In genomic region chr21:22575165-22575584, GRCh38 we compare ENCODE assay signal across 8 cellular contexts.
DNase-seq lines count a peak whose midpoint lies in the region; ATAC-seq and TF ChIP-seq lines count a peak whose summit lies in the region.

No MANE protein-coding gene starts in this region.

- 12 to 17% (median 15%) methylated on average over 5 of the region's 5 CpGs for WGBS in adrenal gland, 4 donors

- peak; percentile 48 for DNase-seq in DMS 273 (lab: John Stamatoyannopoulos, UW; ENCODE audit: unreplicated experiment)
- DNase-seq in DMS 273 treated with DMSO at 0.1 percent for 48 hours (lab: John Stamatoyannopoulos, UW) = no peak
- DNase-seq in NCI-H345 (lab: John Stamatoyannopoulos, UW) = peak; percentile 52
- peak in 2 of 7 donors; percentile 3 to 19 for DNase-seq in adrenal gland
- DNase-seq in retina = peak; percentile 52
- DNase-seq in NCI-H187 (lab: John Stamatoyannopoulos, UW) = no peak
- no peak for DNase-seq in T-helper 2 cell treated with Interferon-gamma antibody and Interleukin-4, amounts not matched to agents 5 μg/mL and 100 μg/mL, for 36 hours (ENCODE audit: low spot score)

- TF ChIP-seq POLR2A in adrenal gland (IDR thresholded peaks at IDR 0.05) = no peak

- no peak for ATAC-seq in GM21723 (IDR thresholded peaks at IDR 0.05; ENCODE audit: unreplicated experiment)

- H3K27ac ChIP-seq in adrenal gland = no peak overlapping the region

- no peaks in the 10 kb centered on the region for H3K36me3 ChIP-seq in adrenal gland (replicated peaks in 1 of 2)

- no peak overlapping the region for H3K4me3 ChIP-seq in adrenal gland

- TF ChIP-seq CTCF in adrenal gland (IDR thresholded peaks at IDR 0.05) = peak in 4 of 6 experiments; percentile 16 to 38 (median 18)

- intact Hi-C loops in adrenal gland (cut with DNase I) = no loop called here

- no peaks in the 10 kb centered on the region for H3K4me1 Mint-ChIP-seq in T-helper 2 cell treated with Interferon-gamma antibody and Interleukin-4, amounts not matched to agents 5 μg/mL and 100 μg/mL, for 36 hours (ENCODE audit: low read depth)

- no peak overlapping the region for H3K27ac Mint-ChIP-seq in T-helper 2 cell treated with Interferon-gamma antibody and Interleukin-4, amounts not matched to agents 5 μg/mL and 100 μg/mL, for 36 hours

- H3K9me3 Mint-ChIP-seq in T-helper 2 cell treated with Interferon-gamma antibody and Interleukin-4, amounts not matched to agents 5 μg/mL and 100 μg/mL, for 36 hours = no peaks in the 10 kb centered on the region

- no peaks in the 10 kb centered on the region for H3K27me3 ChIP-seq in adrenal gland

- H3K36me3 Mint-ChIP-seq in T-helper 2 cell treated with Interferon-gamma antibody and Interleukin-4, amounts not matched to agents 5 μg/mL and 100 μg/mL, for 36 hours (ENCODE audit: low read depth) = no peaks in the 10 kb centered on the region

- no peak overlapping the region for H3K4me3 Mint-ChIP-seq in T-helper 2 cell treated with Interferon-gamma antibody and Interleukin-4, amounts not matched to agents 5 μg/mL and 100 μg/mL, for 36 hours

- no peaks in the 10 kb centered on the region for H3K4me1 ChIP-seq in adrenal gland (replicated peaks in 1 of 2)

- no peaks in the 10 kb centered on the region for H3K9me3 ChIP-seq in adrenal gland (replicated peaks in 1 of 3)

- H3K27me3 Mint-ChIP-seq in T-helper 2 cell treated with Interferon-gamma antibody and Interleukin-4, amounts not matched to agents 5 μg/mL and 100 μg/mL, for 36 hours (ENCODE audit: low read depth) = no peaks in the 10 kb centered on the region

Comparison
In these comparisons a context has a peak if more than half of its experiments do, and no peak if none do; other contexts are left out.
1. DNase-seq: peak in DMS 273 (single experiment), NCI-H345 (single experiment) and retina (single experiment); none in DMS 273 treated with DMSO at 0.1 percent for 48 hours (single experiment), NCI-H187 (0 of 2) and T-helper 2 cell treated with Interferon-gamma antibody and Interleukin-4, amounts not matched to agents 5 μg/mL and 100 μg/mL, for 36 hours (single experiment).